Comparison of ENCODE assay signal across 1 cellular context in genomic region chr16:87358250-87358649, GRCh38.
TF ChIP-seq lines count a peak whose summit lies in the region.

No MANE protein-coding gene starts in this region.

TF ChIP-seq in WTC11, 78 proteins besides CTCF, POLR2A, EP300 and RAD21 (continued from another document):
- TF ChIP-seq CBFB (CRISPR knock-in tag; IDR thresholded peaks at IDR 0.05; ENCODE audit: low read depth): no peak
- TF ChIP-seq EMX1 (CRISPR knock-in tag; IDR thresholded peaks at IDR 0.05): no peak
- TF ChIP-seq RORB (CRISPR knock-in tag; IDR thresholded peaks at IDR 0.05): no peak
- TF ChIP-seq SOX15 (CRISPR knock-in tag; IDR thresholded peaks at IDR 0.05): no peak
- no peak for TF ChIP-seq CDX4 (CRISPR knock-in tag; IDR thresholded peaks at IDR 0.05; ENCODE audit: borderline replicate concordance)
- TF ChIP-seq MXD4 (CRISPR knock-in tag; IDR thresholded peaks at IDR 0.05; ENCODE audit: borderline replicate concordance): no peak
- TF ChIP-seq NFE2L1 (CRISPR knock-in tag; IDR thresholded peaks at IDR 0.05): no peak
- TF ChIP-seq HMGA2 (CRISPR knock-in tag; IDR thresholded peaks at IDR 0.05): no peak
- TF ChIP-seq GTF2I (CRISPR knock-in tag; conservative IDR thresholded peaks at IDR 0.05): no peak
- no peak for TF ChIP-seq SP1 (CRISPR knock-in tag; conservative IDR thresholded peaks at IDR 0.05)
- TF ChIP-seq NFYB (CRISPR knock-in tag; conservative IDR thresholded peaks at IDR 0.05; ENCODE audit: low read depth): no peak
- TF ChIP-seq ELF4 (CRISPR knock-in tag; IDR thresholded peaks at IDR 0.05; ENCODE audit: low read depth): no peak
TF ChIP-seq in WTC11: peak in this region for 0.
